14 cellular contexts compared by ENCODE assay signal in the genomic region with DNA sequence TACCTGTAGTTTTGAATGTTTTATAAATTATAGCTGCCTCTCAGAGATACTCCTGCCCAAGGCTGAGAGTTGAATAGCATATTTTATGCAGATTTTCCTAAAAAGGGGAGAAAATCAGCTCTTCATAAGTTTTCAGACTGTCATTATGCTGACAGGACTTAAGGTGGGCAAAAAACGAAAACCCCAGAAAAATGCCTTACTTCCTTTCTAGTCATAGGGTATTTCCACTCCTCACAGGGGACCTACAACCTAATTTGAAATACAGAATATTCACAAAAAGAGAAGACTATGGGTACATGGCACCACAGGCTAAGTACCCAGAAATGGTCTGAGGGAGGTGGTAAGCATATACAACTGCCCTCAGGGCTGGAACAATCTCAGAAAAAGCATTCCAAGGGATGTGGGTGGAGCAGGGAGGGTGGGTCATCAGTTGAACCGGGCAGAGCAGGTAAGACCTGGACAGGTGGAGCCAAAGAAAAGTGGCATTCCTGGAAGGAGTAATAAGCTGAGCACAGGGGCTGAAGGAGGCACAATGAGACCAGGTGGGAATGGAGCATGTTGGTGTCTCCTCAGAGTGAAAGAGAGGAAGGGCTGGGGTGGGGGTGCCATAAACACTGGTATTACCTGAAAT. TPM values are rescaled to one million over a fixed set of nuclear protein-coding genes. Genes with fewer than 3 reads are reported as not detected.
DNase-seq lines count a peak whose midpoint lies in the region; ATAC-seq and TF ChIP-seq lines count a peak whose summit lies in the region.
"Had no signal": no experiment of that assay in that cellular context is flagged by ENCODE, and none has a peak within 500 bp of the region (broad histone marks: within the 10 kb centered on the region; RNA-seq: fewer than 3 reads in every experiment).

No MANE protein-coding gene starts in this region.

- H3K36me3 ChIP-seq in left lung: no peaks in the 10 kb centered on the region

- intact Hi-C loops in left lung (cut with DNase I): no loop called here

- peak overlapping the region in 1 of 2 donors; percentile 79 for H3K27ac ChIP-seq in left lung

- no peak overlapping the region for H3K4me3 Mint-ChIP-seq in activated T-cell treated with anti-CD3 and anti-CD28 coated beads, Interleukin-2, amount 50 U/mL, for 4 hours
- H3K4me3 Mint-ChIP-seq in activated naive CD8-positive, alpha-beta T cell treated with anti-CD3 and anti-CD28 coated beads for 36 hours: no peak overlapping the region
- H3K4me3 Mint-ChIP-seq in type B pancreatic cell: peak overlapping the region; percentile 69

- TF ChIP-seq CTCF in left lung (IDR thresholded peaks at IDR 0.05): no peak
- no peak for TF ChIP-seq CTCF in type B pancreatic cell (conservative IDR thresholded peaks at IDR 0.05)

- H3K9me3 Mint-ChIP-seq in activated T-cell treated with anti-CD3 and anti-CD28 coated beads, Interleukin-2, amount 50 U/mL, for 4 hours: no peaks in the 10 kb centered on the region
- no peaks in the 10 kb centered on the region for H3K9me3 Mint-ChIP-seq in activated naive CD8-positive, alpha-beta T cell treated with anti-CD3 and anti-CD28 coated beads for 36 hours
- H3K9me3 Mint-ChIP-seq in type B pancreatic cell: peaks cover 8% of the 10 kb centered on the region
- H3K9me3 Mint-ChIP-seq: activated naive CD4-positive, alpha-beta T cell treated with anti-CD3 and anti-CD28 coated beads, Interleukin-2, amount 50 U/mL, for 72 hours had no signal

- peaks cover 0 to 45% of the 10 kb centered on the region in 2 donors for H3K4me1 ChIP-seq in left lung

- H3K4me1 Mint-ChIP-seq in activated T-cell treated with anti-CD3 and anti-CD28 coated beads, Interleukin-2, amount 50 U/mL, for 4 hours (ENCODE audit: low read depth): peaks cover 43% of the 10 kb centered on the region
- peaks cover 44% of the 10 kb centered on the region for H3K4me1 Mint-ChIP-seq in activated naive CD8-positive, alpha-beta T cell treated with anti-CD3 and anti-CD28 coated beads for 36 hours
- H3K4me1 Mint-ChIP-seq in type B pancreatic cell (ENCODE audit: unreplicated experiment): peaks cover 21% of the 10 kb centered on the region

- ATAC-seq in activated T-cell treated with anti-CD3 and anti-CD28 coated beads, Interleukin-2, amount 50 U/mL, for 4 hours: peak; percentile 37 to 58
- ATAC-seq in left lung: peak; percentile 81
- no peak for ATAC-seq in GM19467 (IDR thresholded peaks at IDR 0.05; ENCODE audit: unreplicated experiment)
- ATAC-seq in HG03442 (IDR thresholded peaks at IDR 0.05; ENCODE audit: unreplicated experiment): no peak
- ATAC-seq: HepG2 had no signal

- no peaks in the 10 kb centered on the region for H3K27me3 Mint-ChIP-seq in activated T-cell treated with anti-CD3 and anti-CD28 coated beads, Interleukin-2, amount 50 U/mL, for 4 hours (ENCODE audit: low read depth)
- no peaks in the 10 kb centered on the region for H3K27me3 Mint-ChIP-seq in activated naive CD8-positive, alpha-beta T cell treated with anti-CD3 and anti-CD28 coated beads for 36 hours
- no peaks in the 10 kb centered on the region for H3K27me3 Mint-ChIP-seq in type B pancreatic cell

- no peaks in the 10 kb centered on the region for H3K36me3 Mint-ChIP-seq in activated T-cell treated with anti-CD3 and anti-CD28 coated beads, Interleukin-2, amount 50 U/mL, for 4 hours (ENCODE audit: insufficient read depth)
- H3K36me3 Mint-ChIP-seq in activated naive CD8-positive, alpha-beta T cell treated with anti-CD3 and anti-CD28 coated beads for 36 hours: no peaks in the 10 kb centered on the region
- H3K36me3 Mint-ChIP-seq in type B pancreatic cell: no peaks in the 10 kb centered on the region
- H3K36me3 Mint-ChIP-seq: activated naive CD4-positive, alpha-beta T cell treated with anti-CD3 and anti-CD28 coated beads, Interleukin-2, amount 50 U/mL, for 72 hours had no signal

- H3K27me3 ChIP-seq in left lung: no peaks in the 10 kb centered on the region

- H3K9me3 ChIP-seq in left lung: no peaks in the 10 kb centered on the region

- peak overlapping the region; percentile 65 for H3K27ac Mint-ChIP-seq in activated naive CD8-positive, alpha-beta T cell treated with anti-CD3 and anti-CD28 coated beads for 36 hours
- peak overlapping the region; percentile 99 for H3K27ac Mint-ChIP-seq in type B pancreatic cell
- H3K27ac Mint-ChIP-seq: activated naive CD4-positive, alpha-beta T cell treated with anti-CD3 and anti-CD28 coated beads, Interleukin-2, amount 50 U/mL, for 72 hours had no signal

- DNase-seq in activated T-cell treated with anti-CD3 and anti-CD28 coated beads, Interleukin-2, amount 50 U/mL, for 4 hours: no peak
- DNase-seq in activated T-cell treated with anti-CD3 and anti-CD28 coated beads for 4 hours (no peak), left lung (no peak), type B pancreatic cell (ENCODE audit: extremely low spot score, unreplicated experiment) (peak; percentile 11), NCI-H2081 treated with DMSO at 0.1 percent for 48 hours (lab: John Stamatoyannopoulos, UW) (no peak)
- DNase-seq in activated naive CD8-positive, alpha-beta T cell treated with anti-CD3 and anti-CD28 coated beads for 36 hours: no peak
- DNase-seq: NCI-H1092 treated with DMSO at 0.1 percent for 48 hours, NCI-H510A, nucleus accumbens had no signal

- no peak overlapping the region for H3K4me3 ChIP-seq in left lung
- H3K4me3 ChIP-seq: lung had no signal

RNA-seq across cellular contexts. Expression of a gene that starts 10.6 kb away (rescaled TPM):
- total RNA-seq in activated T-cell treated with anti-CD3 and anti-CD28 coated beads, Interleukin-2, amount 50 U/mL, for 4 hours: 10 to 100 TPM; 45.3 to 47.4 (median 45.5) TPM
- 10 to 100 TPM; 57.3 to 59.9 TPM for total RNA-seq in activated naive CD8-positive, alpha-beta T cell treated with anti-CD3 and anti-CD28 coated beads for 36 hours
- total RNA-seq in left lung (10 to 100 TPM; 26.4 to 35.6 TPM), type B pancreatic cell (ENCODE audit: low replicate concordance) (41.1 and 51.1 TPM in 2 replicates)

RNA-seq across cellular contexts. Expression of a gene that starts 16.3 kb away (rescaled TPM):
- total RNA-seq in activated T-cell treated with anti-CD3 and anti-CD28 coated beads, Interleukin-2, amount 50 U/mL, for 4 hours: 10 to 100 TPM; 35.7 to 45.1 (median 37.7) TPM
- total RNA-seq in activated naive CD8-positive, alpha-beta T cell treated with anti-CD3 and anti-CD28 coated beads for 36 hours: 10 to 100 TPM; 46.2 to 48.0 TPM
- total RNA-seq in left lung (10 to 100 TPM; 51.5 to 97.4 TPM), type B pancreatic cell (ENCODE audit: low replicate concordance) (31.1 and 55.6 TPM in 2 replicates)

RNA-seq across cellular contexts. Expression of a gene that starts 17.8 kb away (rescaled TPM):
- 10 to 100 TPM; 49.6 to 62.0 (median 60.0) TPM for total RNA-seq in activated T-cell treated with anti-CD3 and anti-CD28 coated beads, Interleukin-2, amount 50 U/mL, for 4 hours
- total RNA-seq in activated naive CD8-positive, alpha-beta T cell treated with anti-CD3 and anti-CD28 coated beads for 36 hours: 10 to 100 TPM; 69.0 to 70.2 TPM
- total RNA-seq in left lung (100 to 1,000 TPM in 1 of 2 donors, 10 to 100 TPM in 1; 97.5 to 106 TPM), type B pancreatic cell (ENCODE audit: low replicate concordance) (81.2 and 118 TPM in 2 replicates)

Comparison
In these comparisons a context has a peak if more than half of its experiments do, and no peak if none do; other contexts are left out.
1. ATAC-seq: peak in activated T-cell treated with anti-CD3 and anti-CD28 coated beads, Interleukin-2, amount 50 U/mL, for 4 hours (2 of 2) and left lung (single experiment); none in GM19467 (single experiment) and HG03442 (single experiment).